13 cellular contexts compared by ENCODE assay signal in the genomic region with DNA sequence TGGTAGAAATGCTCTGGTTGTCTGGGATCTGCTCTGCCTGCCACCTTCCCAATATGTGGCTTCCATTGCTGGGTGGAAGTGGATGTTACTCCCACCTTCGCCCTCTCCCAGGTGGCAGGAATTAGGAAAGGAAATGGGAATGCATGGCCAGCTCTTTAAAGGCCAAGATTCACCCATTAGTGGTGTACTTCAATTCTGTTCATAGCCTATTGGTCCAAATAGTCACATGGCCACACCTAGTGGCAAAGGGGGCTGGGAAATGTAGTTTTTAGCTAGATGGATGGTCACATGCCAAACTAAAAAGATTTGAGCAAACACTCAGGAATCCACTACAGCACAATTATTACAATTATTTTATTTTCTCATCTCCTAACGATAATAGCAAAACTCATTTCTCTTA.
DNase-seq lines count a peak whose midpoint lies in the region; ATAC-seq and TF ChIP-seq lines count a peak whose summit lies in the region.
"Had no signal": no experiment of that assay in that cellular context is flagged by ENCODE, and none has a peak within 500 bp of the region (broad histone marks: within the 10 kb centered on the region; RNA-seq: fewer than 3 reads in every experiment).

No MANE protein-coding gene starts in this region.

- H3K36me3 ChIP-seq in GM23248 (ENCODE audit: low read depth), result no peaks in the 10 kb centered on the region
- H3K36me3 ChIP-seq: cardiac muscle cell, SJSA1, tibial nerve had no signal

- H3K27ac ChIP-seq in GM23248 (no peak overlapping the region), foreskin keratinocyte (no peak overlapping the region)
- H3K27ac ChIP-seq: cardiac muscle cell, SJSA1, tibial nerve had no signal

- H3K9me3 ChIP-seq in GM23248 (ENCODE audit: low read depth), result no peaks in the 10 kb centered on the region
- H3K9me3 ChIP-seq: SJSA1 had no signal

- in situ Hi-C loops in GM23248 (cut with MboI), result loop anchor here (25.0 kb wide), 1 partner anchor 243 kb away; no protein-coding TSS in a partner anchor

- WGBS in GM23248 (ENCODE audit: low coverage in 1 of 2, low lambda C conversion rate in 2 of 2, missing lambda C conversion rate in 2 of 2), 2 experiments, result 15 to 26% methylated on average over 2 of the region's 2 CpGs

- H3K4me2 ChIP-seq in GM23248 (ENCODE audit: unreplicated experiment), result no peak overlapping the region

- H4K20me1 ChIP-seq in GM23248 (ENCODE audit: insufficient read depth), result no peaks in the 10 kb centered on the region

- ATAC-seq in foreskin keratinocyte, result peak; percentile 51

- no peaks in the 10 kb centered on the region for H3K79me2 ChIP-seq in GM23248 (ENCODE audit: insufficient read depth)

- no peak for TF ChIP-seq CTCF in foreskin keratinocyte (conservative IDR thresholded peaks at IDR 0.05)

- DNase-seq in COLO829 (ENCODE audit: low spot score) (peak; percentile 13), GM23248 (peak; percentile 36), RPMI7951 (ENCODE audit: low read depth) (peak; percentile 26), foreskin keratinocyte (no peak), NCI-H1436 (lab: John Stamatoyannopoulos, UW) (no peak), KG1 (lab: John Stamatoyannopoulos, UW) (no peak)
- no peak for DNase-seq in activated CD4-positive, alpha-beta T cell treated with anti-CD3 and anti-CD28 coated beads for 4 hours
- DNase-seq in NK-92 treated with Interleukin-12 subunit alpha and Interleukin-12 subunit beta, amount 100 ng/mL, for 24 hours (lab: John Stamatoyannopoulos, UW), result no peak
- DNase-seq: CD4-positive, alpha-beta T cell; NCI-H526 treated with DMSO at 0.1 percent for 48 hours had no signal

- H3K9ac ChIP-seq in GM23248, result no peak overlapping the region

- no peak overlapping the region for H2AFZ ChIP-seq in GM23248

- no peaks in the 10 kb centered on the region for H3K27me3 ChIP-seq in GM23248 (replicated peaks; ENCODE audit: insufficient read depth)
- peaks cover 2% of the 10 kb centered on the region for H3K27me3 ChIP-seq in foreskin keratinocyte
- H3K27me3 ChIP-seq: cardiac muscle cell, SJSA1, tibial nerve had no signal

- no peaks in the 10 kb centered on the region for H3K4me1 ChIP-seq in GM23248 (ENCODE audit: insufficient read depth)
- H3K4me1 ChIP-seq in foreskin keratinocyte, result no peaks in the 10 kb centered on the region
- H3K4me1 ChIP-seq: SJSA1, tibial nerve had no signal

- no peak overlapping the region for H3K4me3 ChIP-seq in GM23248
- H3K4me3 ChIP-seq: cardiac muscle cell, SJSA1, tibial nerve had no signal

- no peaks in the 10 kb centered on the region for H3K9me2 ChIP-seq in GM23248 (ENCODE audit: insufficient read depth)

- no peaks in the 10 kb centered on the region for H3F3A ChIP-seq in GM23248 (ENCODE audit: insufficient read depth)

Comparison
In these comparisons a context has a peak if more than half of its experiments do, and no peak if none do; other contexts are left out.
1. DNase-seq: peak in COLO829 (single experiment), GM23248 (single experiment) and RPMI7951 (single experiment); none in foreskin keratinocyte (0 of 2), NCI-H1436 (single experiment), activated CD4-positive, alpha-beta T cell treated with anti-CD3 and anti-CD28 coated beads for 4 hours (0 of 2), NK-92 treated with Interleukin-12 subunit alpha and Interleukin-12 subunit beta, amount 100 ng/mL, for 24 hours (single experiment) and KG1 (single experiment).